8 cellular contexts compared by ENCODE assay signal in the genomic region with DNA sequence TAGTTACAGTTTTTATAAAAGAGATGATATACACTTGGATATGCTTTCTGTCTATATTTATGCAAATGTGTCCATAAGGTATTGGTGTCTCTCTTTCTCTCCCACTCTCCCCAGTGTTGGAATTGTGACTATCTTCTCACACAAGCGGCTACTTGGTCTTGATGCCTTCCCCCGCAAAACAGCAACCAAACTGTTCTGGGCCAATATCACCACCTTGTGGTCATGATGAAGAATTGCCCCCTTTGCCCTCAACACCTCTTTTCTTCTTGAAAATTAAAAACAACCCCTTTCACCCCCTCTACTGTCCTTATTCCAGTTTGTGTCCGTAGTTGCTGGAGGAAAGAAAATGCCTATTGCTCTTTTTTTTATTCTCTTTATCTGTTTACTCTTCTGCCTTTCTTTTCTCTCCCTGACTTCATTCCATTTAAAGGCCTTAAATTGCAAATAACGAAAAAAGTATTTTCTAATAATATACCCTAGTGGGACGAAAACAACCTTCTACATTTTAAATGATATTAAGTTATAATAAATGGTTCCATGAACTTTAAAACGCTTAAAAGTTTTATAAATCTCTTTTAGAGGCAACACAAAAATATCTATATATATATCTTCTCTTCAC.
DNase-seq lines count a peak whose midpoint lies in the region; ATAC-seq lines count a peak whose summit lies in the region.

No MANE protein-coding gene starts in this region.

- intact Hi-C loops in activated CD4-positive, alpha-beta memory T cell treated with anti-CD3 and anti-CD28 coated beads for 36 hours (cut with micrococcal nuclease), result loop anchor here (1.0 to 10.0 kb wide), 5 partner anchors 37 to 755 kb away; no protein-coding TSS in a partner anchor

- CTCF ChIA-PET in activated CD4-positive, alpha-beta memory T cell treated with anti-CD3 and anti-CD28 coated beads for 36 hours (lab: Charles Lee), result interaction anchor here (0.9 to 14.5 kb wide), 23 partner anchors 10 to 276 kb away, joined by 4 to 167 read pairs (median 8); a partner anchor contains a TSS

- no peaks in the 10 kb centered on the region for H3K27me3 Mint-ChIP-seq in activated CD4-positive, alpha-beta memory T cell treated with anti-CD3 and anti-CD28 coated beads for 36 hours

- H3K9me3 Mint-ChIP-seq in activated CD4-positive, alpha-beta memory T cell treated with anti-CD3 and anti-CD28 coated beads for 36 hours, result peaks cover 2% of the 10 kb centered on the region

- peaks cover 97% of the 10 kb centered on the region for H3K4me1 Mint-ChIP-seq in activated CD4-positive, alpha-beta memory T cell treated with anti-CD3 and anti-CD28 coated beads for 36 hours (ENCODE audit: low read depth)

- ATAC-seq in HG03135 (IDR thresholded peaks at IDR 0.05; ENCODE audit: unreplicated experiment) (no peak), GM19463 (IDR thresholded peaks at IDR 0.05; ENCODE audit: unreplicated experiment) (no peak)

- H3K27ac Mint-ChIP-seq in activated CD4-positive, alpha-beta memory T cell treated with anti-CD3 and anti-CD28 coated beads for 36 hours, result peak overlapping the region; percentile 93

- H3K4me3 Mint-ChIP-seq in activated CD4-positive, alpha-beta memory T cell treated with anti-CD3 and anti-CD28 coated beads for 36 hours, result no peak overlapping the region

- POLR2A ChIA-PET in activated CD4-positive, alpha-beta memory T cell treated with anti-CD3 and anti-CD28 coated beads for 36 hours (lab: Charles Lee), result interaction anchor here (1.1 to 22.4 kb wide), 5 partner anchors 22 to 163 kb away, joined by 3 to 487 read pairs (median 4); no protein-coding TSS in a partner anchor

- peak in 5 of 6 experiments; percentile 52 to 88 (median 74) for DNase-seq in stimulated activated naive CD4-positive, alpha-beta T cell (lab: John Stamatoyannopoulos, UW)
- no peak for DNase-seq in stimulated activated naive CD4-positive, alpha-beta T cell treated with Interleukin-2 at 50 U/mL for 16 hours (lab: John Stamatoyannopoulos, UW)
- DNase-seq in NCI-H1105 (lab: John Stamatoyannopoulos, UW) (peak; percentile 46), kidney tubule cell (ENCODE audit: low spot score) (peak; percentile 38), NCI-H2107 (lab: John Stamatoyannopoulos, UW) (no peak)
- DNase-seq in activated CD4-positive, alpha-beta memory T cell treated with anti-CD3 and anti-CD28 coated beads for 36 hours, result peak; percentile 56

- H3K36me3 Mint-ChIP-seq in activated CD4-positive, alpha-beta memory T cell treated with anti-CD3 and anti-CD28 coated beads for 36 hours, result peaks cover 83% of the 10 kb centered on the region

Comparison
In these comparisons a context has a peak if more than half of its experiments do, and no peak if none do; other contexts are left out.
1. DNase-seq: peak in stimulated activated naive CD4-positive, alpha-beta T cell (5 of 6), NCI-H1105 (single experiment), activated CD4-positive, alpha-beta memory T cell treated with anti-CD3 and anti-CD28 coated beads for 36 hours (single experiment) and kidney tubule cell (single experiment); none in stimulated activated naive CD4-positive, alpha-beta T cell treated with Interleukin-2 at 50 U/mL for 16 hours (single experiment) and NCI-H2107 (single experiment).